Comparison of ENCODE assay signal across 28 cellular contexts in the genomic region with DNA sequence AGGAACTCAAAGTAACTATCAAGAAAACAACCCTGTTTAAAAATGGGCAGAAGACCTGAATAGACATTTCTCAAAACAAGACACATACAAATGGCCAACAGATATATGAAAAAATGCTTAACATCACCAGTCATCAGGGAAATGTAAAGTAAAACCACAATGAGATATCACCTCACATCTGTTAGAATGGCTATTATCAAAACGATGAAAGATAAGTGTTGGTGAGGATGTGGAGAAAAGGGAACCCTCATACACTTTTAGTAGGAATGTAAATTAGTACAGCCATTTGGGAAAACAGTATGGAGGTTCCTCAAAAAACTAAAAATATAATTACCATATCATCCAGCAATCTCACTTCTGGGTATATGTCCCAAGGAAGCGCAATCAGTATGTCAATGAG. TPM values are rescaled to one million over a fixed set of nuclear protein-coding genes. Genes with fewer than 3 reads are reported as not detected.
A peak's percentile ranks its signal among the peaks of the same experiment; 100 is the strongest.
DNase-seq lines count a peak whose midpoint lies in the region; ATAC-seq and TF ChIP-seq lines count a peak whose summit lies in the region.
"Had no signal": no experiment of that assay in that cellular context is flagged by ENCODE, and none has a peak within 500 bp of the region (broad histone marks: within the 10 kb centered on the region; RNA-seq: fewer than 3 reads in every experiment).

No MANE protein-coding gene starts in this region.

- ATAC-seq in activated naive CD8-positive, alpha-beta T cell treated with anti-CD3 and anti-CD28 coated beads, Interleukin-2, amount 10 ng/mL, durations not matched to agents 7 days and 5 days (ENCODE audit: low read depth), result no peak
- ATAC-seq in naive thymus-derived CD8-positive, alpha-beta T cell, result no peak
- no peak for ATAC-seq in GM18873 (IDR thresholded peaks at IDR 0.05; ENCODE audit: low FRiP score, unreplicated experiment)
- ATAC-seq in GM21619 (IDR thresholded peaks at IDR 0.05; ENCODE audit: unreplicated experiment), result no peak
- ATAC-seq: GM23338, left cardiac atrium had no signal

- POLR2A ChIA-PET in CD4-positive, alpha-beta memory T cell (lab: Charles Lee; ENCODE audit: partially characterized antibody), result no interaction called here
- POLR2A ChIA-PET in activated naive CD8-positive, alpha-beta T cell treated with anti-CD3 and anti-CD28 coated beads, Interleukin-2, amount 10 ng/mL, durations not matched to agents 7 days and 5 days (lab: Charles Lee), result no interaction called here
- POLR2A ChIA-PET in naive thymus-derived CD8-positive, alpha-beta T cell (lab: Charles Lee), result no interaction called here

- intact Hi-C loops in CD4-positive, alpha-beta memory T cell (cut with micrococcal nuclease), result loop anchor here (10.0 kb wide), 1 partner anchor 162 kb away; the partner anchor contains the start of gene SETDB1

- peaks cover 1% of the 10 kb centered on the region for H3K36me3 ChIP-seq in CD4-positive, alpha-beta memory T cell (ENCODE audit: insufficient read depth, low read length)
- H3K36me3 ChIP-seq in Loucy (ENCODE audit: insufficient read depth, low read length), result no peaks in the 10 kb centered on the region
- H3K36me3 ChIP-seq: cardiac muscle cell, thyroid gland had no signal

- H3K4me2 ChIP-seq in Loucy (ENCODE audit: low read depth, low read length, poor library complexity, severe bottlenecking), result peak overlapping the region; percentile 54
- H3K4me2 ChIP-seq: GM23338, PC-9 had no signal

- no peaks in the 10 kb centered on the region for H3K27me3 Mint-ChIP-seq in CD4-positive, alpha-beta memory T cell
- H3K27me3 Mint-ChIP-seq in activated naive CD8-positive, alpha-beta T cell treated with anti-CD3 and anti-CD28 coated beads, Interleukin-2, amount 10 ng/mL, durations not matched to agents 7 days and 5 days, result no peaks in the 10 kb centered on the region
- H3K27me3 Mint-ChIP-seq in naive thymus-derived CD8-positive, alpha-beta T cell, result no peaks in the 10 kb centered on the region

- peaks cover 42% of the 10 kb centered on the region for H3K4me1 ChIP-seq in CD4-positive, alpha-beta memory T cell (ENCODE audit: insufficient read depth, low read length)
- H3K4me1 ChIP-seq in Loucy (ENCODE audit: insufficient read depth, low read length, poor library complexity, severe bottlenecking), result peaks cover 33% of the 10 kb centered on the region

- H3K9me3 Mint-ChIP-seq in CD4-positive, alpha-beta memory T cell, result peaks cover 0 to 2% (median 0%) of the 10 kb centered on the region in 8 donors
- no peaks in the 10 kb centered on the region for H3K9me3 Mint-ChIP-seq in activated naive CD8-positive, alpha-beta T cell treated with anti-CD3 and anti-CD28 coated beads, Interleukin-2, amount 10 ng/mL, durations not matched to agents 7 days and 5 days
- peaks cover 0 to 4% (median 0%) of the 10 kb centered on the region in 9 donors for H3K9me3 Mint-ChIP-seq in naive thymus-derived CD8-positive, alpha-beta T cell

- H3K79me2 ChIP-seq in Loucy (ENCODE audit: insufficient read depth, low read length), result no peaks in the 10 kb centered on the region

- H3K4me3 Mint-ChIP-seq in CD4-positive, alpha-beta memory T cell, result peak overlapping the region in 7 of 8 donors; percentile 19 to 70 (median 52)
- peak overlapping the region; percentile 25 for H3K4me3 Mint-ChIP-seq in activated naive CD8-positive, alpha-beta T cell treated with anti-CD3 and anti-CD28 coated beads, Interleukin-2, amount 10 ng/mL, durations not matched to agents 7 days and 5 days
- peak overlapping the region in 9 of 10 donors; percentile 30 to 85 (median 52) for H3K4me3 Mint-ChIP-seq in naive thymus-derived CD8-positive, alpha-beta T cell
- H3K4me3 Mint-ChIP-seq: GM23338 had no signal

- peak overlapping the region in 2 of 7 donors; percentile 18 to 42 for H3K27ac Mint-ChIP-seq in CD4-positive, alpha-beta memory T cell
- no peak overlapping the region for H3K27ac Mint-ChIP-seq in activated naive CD8-positive, alpha-beta T cell treated with anti-CD3 and anti-CD28 coated beads, Interleukin-2, amount 10 ng/mL, durations not matched to agents 7 days and 5 days
- peak overlapping the region in 2 of 10 donors; percentile 31 to 66 for H3K27ac Mint-ChIP-seq in naive thymus-derived CD8-positive, alpha-beta T cell
- H3K27ac Mint-ChIP-seq: GM23338 had no signal

- CTCF ChIA-PET in CD4-positive, alpha-beta memory T cell (lab: Charles Lee; ENCODE audit: partially characterized antibody), result no interaction called here

- no peak for TF ChIP-seq CTCF in Loucy (conservative IDR thresholded peaks at IDR 0.05; ENCODE audit: low read length)

- H3F3A ChIP-seq in Loucy (ENCODE audit: low read depth), result 0 out of 2 replicates have a peak, but pooled peaks cover 3% of the 10 kb centered on the region

- H3K27ac ChIP-seq in CD4-positive, alpha-beta memory T cell (ENCODE audit: low read depth, low read length), result no peak overlapping the region
- H3K27ac ChIP-seq: cardiac muscle cell, dorsolateral prefrontal cortex, PC-9, thyroid gland, VCaP had no signal

- H4K20me1 ChIP-seq in Loucy (ENCODE audit: insufficient read depth, low read length, poor library complexity, severe bottlenecking), result no peaks in the 10 kb centered on the region

- H3K36me3 Mint-ChIP-seq in CD4-positive, alpha-beta memory T cell, result peaks cover 28 to 45% of the 10 kb centered on the region in 2 donors
- peaks cover 38% of the 10 kb centered on the region for H3K36me3 Mint-ChIP-seq in activated naive CD8-positive, alpha-beta T cell treated with anti-CD3 and anti-CD28 coated beads, Interleukin-2, amount 10 ng/mL, durations not matched to agents 7 days and 5 days
- H3K36me3 Mint-ChIP-seq in naive thymus-derived CD8-positive, alpha-beta T cell, result peaks cover 0 to 39% (median 23%) of the 10 kb centered on the region in 3 donors

- H3K9me3 ChIP-seq in CD4-positive, alpha-beta memory T cell (ENCODE audit: control insufficient read depth in 1 of 2, low read length in 2 of 2), result no peaks in the 10 kb centered on the region
- H3K9me3 ChIP-seq in Loucy (ENCODE audit: insufficient read depth, low read depth, low read length), result no peaks in the 10 kb centered on the region; the same call in 1 of the 2 replicates
- H3K9me3 ChIP-seq: thyroid gland had no signal

- no peaks in the 10 kb centered on the region for H3K27me3 ChIP-seq in CD4-positive, alpha-beta memory T cell (ENCODE audit: insufficient read depth, low read length)
- H3K27me3 ChIP-seq in Loucy (ENCODE audit: insufficient read depth, low read length, poor library complexity, severe bottlenecking), result no peaks in the 10 kb centered on the region
- H3K27me3 ChIP-seq: cardiac muscle cell, dorsolateral prefrontal cortex, thyroid gland had no signal

- peaks cover 34 to 58% (median 47%) of the 10 kb centered on the region in 4 donors for H3K4me1 Mint-ChIP-seq in CD4-positive, alpha-beta memory T cell
- peaks cover 26% of the 10 kb centered on the region for H3K4me1 Mint-ChIP-seq in activated naive CD8-positive, alpha-beta T cell treated with anti-CD3 and anti-CD28 coated beads, Interleukin-2, amount 10 ng/mL, durations not matched to agents 7 days and 5 days
- H3K4me1 Mint-ChIP-seq in naive thymus-derived CD8-positive, alpha-beta T cell, result peaks cover 18 to 67% (median 45%) of the 10 kb centered on the region in 4 donors

- H3K9ac ChIP-seq in Loucy (ENCODE audit: low read depth, low read length, poor library complexity, severe bottlenecking), result no peak overlapping the region

- H3K4me3 ChIP-seq in CD4-positive, alpha-beta memory T cell (ENCODE audit: low read length in 2 of 2), result no peak overlapping the region
- no peak overlapping the region for H3K4me3 ChIP-seq in Loucy (ENCODE audit: low read length, poor library complexity, severe bottlenecking)
- H3K4me3 ChIP-seq: cardiac muscle cell, dorsolateral prefrontal cortex, GM23338, PC-9, skin epidermis, thyroid gland had no signal

- no peaks in the 10 kb centered on the region for H3K9me2 ChIP-seq in Loucy (replicated peaks; ENCODE audit: low read depth, low read length)

- no peak for DNase-seq in CD4-positive, alpha-beta memory T cell
- DNase-seq in activated naive CD8-positive, alpha-beta T cell treated with anti-CD3 and anti-CD28 coated beads, Interleukin-2, amount 10 ng/mL, durations not matched to agents 7 days and 5 days, result no peak
- no peak for DNase-seq in naive thymus-derived CD8-positive, alpha-beta T cell
- DNase-seq in stimulated activated CD4-positive, alpha-beta T cell treated with anti-CD3 and anti-CD28 coated beads, Interleukin-4, amount 100 ng/mL, for 4 hours, result no peak
- DNase-seq: activated CD8-positive, alpha-beta memory T cell treated with anti-CD3 and anti-CD28 coated beads, Interleukin-2, amount 50 U/mL, for 48 hours; anterior cingulate cortex; COR-L47; DMS79 treated with DMSO at 0.1 percent for 48 hours; dorsolateral prefrontal cortex; head of caudate nucleus; left cardiac atrium; midbrain; NCI-H1092 treated with DMSO at 0.1 percent for 48 hours; NCI-H2081; NCI-H345; NCI-H82; PC-9; SHP77; stimulated activated CD4-positive, alpha-beta T cell treated with anti-CD3 and anti-CD28 coated beads, Interleukin-2, amount 100 ng/mL, for 24 hours; stimulated activated naive CD4-positive, alpha-beta T cell treated with Interleukin-2 at 50 U/mL for 16 hours; thyroid gland had no signal

- no peak overlapping the region for H2AFZ ChIP-seq in Loucy (ENCODE audit: low read length)
- H2AFZ ChIP-seq: GM23338, PC-9 had no signal

RNA-seq across cellular contexts. Expression of gene CTSS, which starts 3.0 kb away (rescaled TPM):
- total RNA-seq in CD4-positive, alpha-beta memory T cell, result 100 to 1,000 TPM; 119 TPM
- polyA plus RNA-seq in CD4-positive, alpha-beta memory T cell, result 100 to 1,000 TPM; 146 to 172 TPM
- 100 to 1,000 TPM; 104 to 106 TPM for total RNA-seq in activated naive CD8-positive, alpha-beta T cell treated with anti-CD3 and anti-CD28 coated beads, Interleukin-2, amount 10 ng/mL, durations not matched to agents 7 days and 5 days
- total RNA-seq in naive thymus-derived CD8-positive, alpha-beta T cell, result 10 to 100 TPM; 69.3 to 72.5 TPM
- polyA plus RNA-seq in naive thymus-derived CD8-positive, alpha-beta T cell, result 100 to 1,000 TPM; 111 to 137 (median 113) TPM
- total RNA-seq: GM23338 had no signal
- polyA plus RNA-seq: cardiac muscle cell, GM23338 had no signal

RNA-seq across cellular contexts. Expression of gene HORMAD1, which starts 41.9 kb away (rescaled TPM):
- under 1 TPM in 1 of 2 experiments, not detected in 1; 0.64 TPM for total RNA-seq in CD4-positive, alpha-beta memory T cell
- polyA plus RNA-seq in CD4-positive, alpha-beta memory T cell, result not detected
- total RNA-seq in activated naive CD8-positive, alpha-beta T cell treated with anti-CD3 and anti-CD28 coated beads, Interleukin-2, amount 10 ng/mL, durations not matched to agents 7 days and 5 days, result under 1 TPM; 0.62 to 0.69 TPM
- total RNA-seq in naive thymus-derived CD8-positive, alpha-beta T cell, result under 1 TPM; 0.73 to 0.74 TPM
- polyA plus RNA-seq in naive thymus-derived CD8-positive, alpha-beta T cell, result under 1 TPM in 1 of 3 donors, not detected in 2; 0.64 TPM
- total RNA-seq: cardiac muscle cell, GM23338, PC-9 had no signal
- polyA plus RNA-seq: cardiac muscle cell, GM23338 had no signal

RNA-seq across cellular contexts. Expression of gene CTSK, which starts 45.5 kb away (rescaled TPM):
- total RNA-seq in CD4-positive, alpha-beta memory T cell, result 1 to 10 TPM; 5.9 to 6.6 TPM
- under 1 TPM in 1 of 2 donors, not detected in 1; 0.56 TPM for polyA plus RNA-seq in CD4-positive, alpha-beta memory T cell
- 1 to 10 TPM; 6.7 to 9.4 TPM for total RNA-seq in activated naive CD8-positive, alpha-beta T cell treated with anti-CD3 and anti-CD28 coated beads, Interleukin-2, amount 10 ng/mL, durations not matched to agents 7 days and 5 days
- total RNA-seq in naive thymus-derived CD8-positive, alpha-beta T cell, result 10 to 100 TPM in 1 of 2 experiments, 1 to 10 TPM in 1; 9.0 to 11.1 TPM
- polyA plus RNA-seq in naive thymus-derived CD8-positive, alpha-beta T cell, result under 1 TPM in 2 of 3 donors, not detected in 1; 0.21 to 0.84 TPM
